Comparison of ENCODE assay signal across 14 cellular contexts in the genomic region with DNA sequence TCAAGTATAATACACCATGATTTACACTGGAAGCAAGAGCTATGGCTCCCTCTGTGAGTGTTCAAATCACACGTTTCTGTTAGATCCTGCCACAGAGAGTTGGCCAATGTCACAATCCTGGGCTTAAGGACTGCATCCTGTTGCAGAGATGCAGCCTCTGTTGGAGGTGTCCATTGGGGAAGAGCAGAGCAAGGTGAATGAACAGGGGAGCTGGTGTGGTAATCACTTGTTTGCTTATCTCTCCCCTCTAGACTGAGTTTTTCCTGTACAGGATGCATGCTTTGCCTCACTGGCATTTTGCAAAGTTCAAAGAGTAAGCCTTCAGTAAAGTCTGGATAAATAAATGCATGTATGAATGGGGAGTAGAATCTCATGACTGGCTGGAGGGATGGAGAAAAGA.
A peak's percentile ranks its signal among the peaks of the same experiment; 100 is the strongest.
DNase-seq lines count a peak whose midpoint lies in the region; ATAC-seq, FAIRE-seq and TF ChIP-seq lines count a peak whose summit lies in the region.
"Had no signal": no experiment of that assay in that cellular context is flagged by ENCODE, and none has a peak within 500 bp of the region (broad histone marks: within the 10 kb centered on the region; RNA-seq: fewer than 3 reads in every experiment).

No MANE protein-coding gene starts in this region.

- TF ChIP-seq EP300 in HepG2 (IDR thresholded peaks at IDR 0.05; ENCODE audit: low read depth in 2 of 2, low read length in 2 of 2) (no peak), HepG2 (CRISPR knock-in tag; IDR thresholded peaks at IDR 0.05; ENCODE audit: borderline replicate concordance) (no peak)

- intact Hi-C loops in HepG2 (cut with micrococcal nuclease; ENCODE audit: unreplicated experiment) = no loop called here
- intact Hi-C loops in aorta (cut with DNase I) = no loop called here
- intact Hi-C loops in left ventricle myocardium superior (cut with micrococcal nuclease) = no loop called here

- in situ Hi-C loops in HepG2 (cut with HindIII; ENCODE audit: extremely low pct_ligation_motif_present, low pct_unique_long_range_greater_than_20kb) = no loop called here

- CTCF ChIA-PET in HepG2 (lab: Yijun Ruan, JAX; ENCODE audit: low intra/inter-chr PET ratio, low total read pairs) = no interaction called here

- H3K27ac ChIP-seq in BLaER1 treated with 17β-estradiol and CSF1 and Interleukin-3, amounts not matched to agents 10 nM and 100 nM = 0 out of 22 replicates have a peak overlapping the region, but pooled peaks of 1 of the 11 experiments have one; percentile 5
- H3K27ac ChIP-seq in HepG2 (ENCODE audit: extremely low read length, insufficient read depth, low read length) = no peak overlapping the region
- H3K27ac ChIP-seq in aorta (ENCODE audit: low read depth in 1 of 2, low read length in 2 of 2) = no peak overlapping the region

- peak; percentile 70 for ATAC-seq in HepG2
- peak; percentile 5 for ATAC-seq in aorta (ENCODE audit: low FRiP score)
- no peak for ATAC-seq in left ventricle myocardium superior
- ATAC-seq: GM23338, K562 had no signal

- POLR2A ChIA-PET in HepG2 (lab: Yijun Ruan, JAX) = no interaction called here

- no peaks in the 10 kb centered on the region for H3K36me3 ChIP-seq in BLaER1 treated with 17β-estradiol and CSF1 and Interleukin-3, amounts not matched to agents 10 nM and 100 nM
- H3K36me3 ChIP-seq in HepG2 (replicated peaks in 1 of 2; ENCODE audit: control insufficient read depth in 1 of 2, insufficient read depth in 2 of 2, low read length in 2 of 2) (no peaks in the 10 kb centered on the region), aorta (ENCODE audit: control insufficient read depth in 1 of 2, insufficient read depth in 2 of 2, low read length in 1 of 2) (no peaks in the 10 kb centered on the region)

- H3K4me1 ChIP-seq in BLaER1 treated with 17β-estradiol and CSF1 and Interleukin-3, amounts not matched to agents 10 nM and 100 nM = peaks cover 45 to 54% (median 50%) of the 10 kb centered on the region in 10 experiments
- H3K4me1 ChIP-seq in HepG2 (ENCODE audit: insufficient read depth, low read length) = no peaks in the 10 kb centered on the region
- peaks cover 2 to 5% of the 10 kb centered on the region in 2 donors for H3K4me1 ChIP-seq in aorta (ENCODE audit: control insufficient read depth in 1 of 2, insufficient read depth in 2 of 2, low read length in 2 of 2)

- DNase-seq in NCI-H69 (lab: John Stamatoyannopoulos, UW) = peak; percentile 41
- peak; percentile 18 for DNase-seq in HepG2 (ENCODE audit: low spot score)
- no peak for DNase-seq in aorta
- no peak for DNase-seq in left ventricle myocardium superior
- DNase-seq in activated T-cell treated with anti-CD3 and anti-CD28 coated beads, Interleukin-2, amount 50 U/mL, for 1 hour = no peak
- DNase-seq in CD1c-positive myeloid dendritic cell (ENCODE audit: extremely low spot score) = no peak
- DNase-seq: ACHN; CD8-positive, alpha-beta memory T cell; DMS53; H9 had no signal

- WGBS in HepG2 (ENCODE audit: low lambda C conversion rate) = 0% methylated on average over 1 of the region's 1 CpG
- 32 to 41% methylated on average over 1 of the region's 1 CpG for WGBS in aorta, 2 donors

- H2AFZ ChIP-seq in HepG2 (ENCODE audit: low read length) = no peak overlapping the region
- H2AFZ ChIP-seq: GM23338 had no signal

- no peaks in the 10 kb centered on the region for H3K27me3 ChIP-seq in BLaER1 treated with 17β-estradiol and CSF1 and Interleukin-3, amounts not matched to agents 10 nM and 100 nM
- 0 out of 5 replicates have a peak, but pooled peaks cover 0 to 4% of the 10 kb centered on the region in 2 experiments for H3K27me3 ChIP-seq in HepG2 (ENCODE audit: control insufficient read depth in 1 of 2, insufficient read depth in 2 of 2, low read length in 2 of 2)
- H3K27me3 ChIP-seq in aorta (ENCODE audit: control insufficient read depth in 1 of 2, insufficient read depth in 2 of 2, low read length in 1 of 2) = no peaks in the 10 kb centered on the region

- peaks cover 0 to 15% (median 0%) of the 10 kb centered on the region in 11 experiments; a peak in 1 of 22 replicates for H4K20me1 ChIP-seq in BLaER1 treated with 17β-estradiol and CSF1 and Interleukin-3, amounts not matched to agents 10 nM and 100 nM
- no peaks in the 10 kb centered on the region for H4K20me1 ChIP-seq in HepG2 (ENCODE audit: insufficient read depth, low read length)

- H3K9ac ChIP-seq in BLaER1 treated with 17β-estradiol and CSF1 and Interleukin-3, amounts not matched to agents 10 nM and 100 nM = no peak overlapping the region
- H3K9ac ChIP-seq in HepG2 (ENCODE audit: insufficient read depth, low read depth, low read length) = no peak overlapping the region

- FAIRE-seq in HepG2 (lab: Jason Lieb, UNC) = no peak
- FAIRE-seq: HTR-8/SVneo, K562 had no signal

- H3K4me2 ChIP-seq in BLaER1 treated with 17β-estradiol and CSF1 and Interleukin-3, amounts not matched to agents 10 nM and 100 nM = peak overlapping the region; percentile 16 to 58 (median 51); a peak in 21 of 22 replicates
- no peak overlapping the region for H3K4me2 ChIP-seq in HepG2 (ENCODE audit: low read depth, low read length)
- H3K4me2 ChIP-seq: GM23338 had no signal

- no TSS peak for BruUV-seq in HepG2 (replicated peaks; lab: Mats Ljungman, UMichigan)

- H3K4me3 ChIP-seq in BLaER1 treated with 17β-estradiol and CSF1 and Interleukin-3, amounts not matched to agents 10 nM and 100 nM = no peak overlapping the region
- H3K4me3 ChIP-seq in HepG2 (replicated peaks in 1 of 3; ENCODE audit: insufficient read depth in 1 of 3, low read depth in 2 of 3, low read length in 3 of 3) (no peak overlapping the region), aorta (ENCODE audit: low read length in 2 of 2) (no peak overlapping the region)
- H3K4me3 ChIP-seq: GM23338, K562 had no signal

- no peaks in the 10 kb centered on the region for H3K79me2 ChIP-seq in HepG2 (ENCODE audit: insufficient read depth, low read length)

- no peaks in the 10 kb centered on the region for H3K9me3 ChIP-seq in BLaER1 treated with 17β-estradiol and CSF1 and Interleukin-3, amounts not matched to agents 10 nM and 100 nM (replicated peaks in 1 of 11)
- H3K9me3 ChIP-seq in HepG2 (ENCODE audit: low read length) = no peaks in the 10 kb centered on the region
- no peaks in the 10 kb centered on the region for H3K9me3 ChIP-seq in aorta (ENCODE audit: control insufficient read depth, low read length)

- TF ChIP-seq POLR2A in HepG2 (IDR thresholded peaks at IDR 0.05; ENCODE audit: insufficient read depth in 1 of 2, low read depth in 2 of 2, low read length in 2 of 2) = no peak

- no peak for TF ChIP-seq RAD21 in HepG2 (CRISPR knock-in tag; IDR thresholded peaks at IDR 0.05)

- TF ChIP-seq CTCF in HepG2 (CRISPR knock-in tag; IDR thresholded peaks at IDR 0.05) = no peak

TF ChIP-seq in HepG2, 621 proteins besides CTCF, POLR2A, EP300 and RAD21 (continues in another document):
- TF ChIP-seq ZNF335 (CRISPR knock-in tag; IDR thresholded peaks at IDR 0.05) (no peak), ZNF451 (CRISPR knock-in tag; IDR thresholded peaks at IDR 0.05) (no peak), REL (CRISPR knock-in tag; conservative IDR thresholded peaks at IDR 0.05) (no peak), ZNF253 (CRISPR knock-in tag; IDR thresholded peaks at IDR 0.05; ENCODE audit: borderline replicate concordance) (no peak), HOXA5 (CRISPR knock-in tag; IDR thresholded peaks at IDR 0.05) (no peak), ZNF264 (CRISPR knock-in tag; IDR thresholded peaks at IDR 0.05) (no peak), NCOA2 (CRISPR knock-in tag; IDR thresholded peaks at IDR 0.05) (no peak)
- TF ChIP-seq, protein P1, sequence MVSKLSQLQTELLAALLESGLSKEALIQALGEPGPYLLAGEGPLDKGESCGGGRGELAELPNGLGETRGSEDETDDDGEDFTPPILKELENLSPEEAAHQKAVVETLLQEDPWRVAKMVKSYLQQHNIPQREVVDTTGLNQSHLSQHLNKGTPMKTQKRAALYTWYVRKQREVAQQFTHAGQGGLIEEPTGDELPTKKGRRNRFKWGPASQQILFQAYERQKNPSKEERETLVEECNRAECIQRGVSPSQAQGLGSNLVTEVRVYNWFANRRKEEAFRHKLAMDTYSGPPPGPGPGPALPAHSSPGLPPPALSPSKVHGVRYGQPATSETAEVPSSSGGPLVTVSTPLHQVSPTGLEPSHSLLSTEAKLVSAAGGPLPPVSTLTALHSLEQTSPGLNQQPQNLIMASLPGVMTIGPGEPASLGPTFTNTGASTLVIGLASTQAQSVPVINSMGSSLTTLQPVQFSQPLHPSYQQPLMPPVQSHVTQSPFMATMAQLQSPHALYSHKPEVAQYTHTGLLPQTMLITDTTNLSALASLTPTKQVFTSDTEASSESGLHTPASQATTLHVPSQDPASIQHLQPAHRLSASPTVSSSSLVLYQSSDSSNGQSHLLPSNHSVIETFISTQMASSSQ (IDR thresholded peaks at IDR 0.05; ENCODE audit: low read depth) = no peak
- TF ChIP-seq, protein P1 (CRISPR knock-in tag; IDR thresholded peaks at IDR 0.05; ENCODE audit: borderline replicate concordance) = no peak
- TF ChIP-seq, protein P2, sequence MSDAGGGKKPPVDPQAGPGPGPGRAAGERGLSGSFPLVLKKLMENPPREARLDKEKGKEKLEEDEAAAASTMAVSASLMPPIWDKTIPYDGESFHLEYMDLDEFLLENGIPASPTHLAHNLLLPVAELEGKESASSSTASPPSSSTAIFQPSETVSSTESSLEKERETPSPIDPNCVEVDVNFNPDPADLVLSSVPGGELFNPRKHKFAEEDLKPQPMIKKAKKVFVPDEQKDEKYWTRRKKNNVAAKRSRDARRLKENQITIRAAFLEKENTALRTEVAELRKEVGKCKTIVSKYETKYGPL (CRISPR knock-in tag; IDR thresholded peaks at IDR 0.05) = no peak

Comparison
In these comparisons a context has a peak if more than half of its experiments do, and no peak if none do; other contexts are left out.
1. DNase-seq: peak in NCI-H69 (single experiment) and HepG2 (single experiment); none in aorta (0 of 2), left ventricle myocardium superior (single experiment), activated T-cell treated with anti-CD3 and anti-CD28 coated beads, Interleukin-2, amount 50 U/mL, for 1 hour (single experiment) and CD1c-positive myeloid dendritic cell (single experiment).